Comparison of ENCODE assay signal across 22 cellular contexts in genomic region chr1:184724843-184725242, GRCh38.
"Had no signal": no experiment of that assay in that cellular context is flagged by ENCODE, and none has a peak within 500 bp of the region (broad histone marks: within the 10 kb centered on the region; RNA-seq: fewer than 3 reads in every experiment).

No MANE protein-coding gene starts in this region.

- H3K9me3 Mint-ChIP-seq: effector memory CD8-positive, alpha-beta T cell; immature natural killer cell; naive thymus-derived CD4-positive, alpha-beta T cell; nephron progenitor cell; stimulated activated memory B cell treated with anti-CD40 and anti-IgM and Interleukin-4, amounts not matched to agents 10 μg/mL and 1 μg/mL and 100 μg/mL, for 72 hours; stimulated activated naive CD8-positive, alpha-beta T cell treated with anti-CD3 and anti-CD28 coated beads, Interleukin-15, Interleukin-2, amounts not matched to agents 100 ng/mL and 50 ng/mL, for 24 hours had no signal

- H3K27ac Mint-ChIP-seq: effector memory CD8-positive, alpha-beta T cell; immature natural killer cell; naive thymus-derived CD4-positive, alpha-beta T cell; nephron progenitor cell; stimulated activated memory B cell treated with anti-CD40 and anti-IgM and Interleukin-4, amounts not matched to agents 10 μg/mL and 1 μg/mL and 100 μg/mL, for 72 hours; stimulated activated naive CD8-positive, alpha-beta T cell treated with anti-CD3 and anti-CD28 coated beads, Interleukin-15, Interleukin-2, amounts not matched to agents 100 ng/mL and 50 ng/mL, for 24 hours had no signal

- H3K27me3 Mint-ChIP-seq: effector memory CD8-positive, alpha-beta T cell; naive thymus-derived CD4-positive, alpha-beta T cell; stimulated activated memory B cell treated with anti-CD40 and anti-IgM and Interleukin-4, amounts not matched to agents 10 μg/mL and 1 μg/mL and 100 μg/mL, for 72 hours; stimulated activated naive CD8-positive, alpha-beta T cell treated with anti-CD3 and anti-CD28 coated beads, Interleukin-15, Interleukin-2, amounts not matched to agents 100 ng/mL and 50 ng/mL, for 24 hours had no signal

- H3K4me1 Mint-ChIP-seq: nephron progenitor cell; stimulated activated memory B cell treated with anti-CD40 and anti-IgM and Interleukin-4, amounts not matched to agents 10 μg/mL and 1 μg/mL and 100 μg/mL, for 72 hours had no signal

- DNase-seq: effector memory CD8-positive, alpha-beta T cell; hypothalamus; immature natural killer cell; islet precursor cell; kidney glomerular epithelial cell; left colon; left ventricle myocardium superior; mesendoderm; midbrain; naive thymus-derived CD4-positive, alpha-beta T cell; nephron progenitor cell; nucleus accumbens; posterior cingulate gyrus; psoas muscle; right cardiac atrium; spleen; stimulated activated CD4-positive, alpha-beta T cell treated with anti-CD3 and anti-CD28 coated beads, Interleukin-4, amount 100 ng/mL, for 4 hours; upper lobe of left lung had no signal

- H3K4me3 Mint-ChIP-seq: effector memory CD8-positive, alpha-beta T cell; immature natural killer cell; naive thymus-derived CD4-positive, alpha-beta T cell; nephron progenitor cell; stimulated activated memory B cell treated with anti-CD40 and anti-IgM and Interleukin-4, amounts not matched to agents 10 μg/mL and 1 μg/mL and 100 μg/mL, for 72 hours; stimulated activated naive CD8-positive, alpha-beta T cell treated with anti-CD3 and anti-CD28 coated beads, Interleukin-15, Interleukin-2, amounts not matched to agents 100 ng/mL and 50 ng/mL, for 24 hours had no signal

- ATAC-seq: effector memory CD8-positive, alpha-beta T cell; left colon; left ventricle myocardium superior; naive thymus-derived CD4-positive, alpha-beta T cell; psoas muscle; right cardiac atrium; stimulated activated memory B cell treated with anti-CD40 and anti-IgM and Interleukin-4, amounts not matched to agents 10 μg/mL and 1 μg/mL and 100 μg/mL, for 72 hours had no signal

- H3K9me3 ChIP-seq: psoas muscle, spleen, thoracic aorta, tibial nerve, upper lobe of left lung had no signal
